In genomic region chr13:33202644-33203169, GRCh38 we compare ENCODE assay signal across 16 cellular contexts.
DNase-seq lines count a peak whose midpoint lies in the region; ATAC-seq and TF ChIP-seq lines count a peak whose summit lies in the region.
"Had no signal": no experiment of that assay in that cellular context is flagged by ENCODE, and none has a peak within 500 bp of the region (broad histone marks: within the 10 kb centered on the region; RNA-seq: fewer than 3 reads in every experiment).

No MANE protein-coding gene starts in this region.

- H3K9me3 ChIP-seq in body of pancreas: no peaks in the 10 kb centered on the region

- no peak for DNase-seq in body of pancreas
- no peak for DNase-seq in stimulated activated naive B cell treated with anti-CD40 and anti-IgM and Interleukin-4, amounts not matched to agents 10 μg/mL and 1 μg/mL and 100 μg/mL, for 72 hours
- DNase-seq in NCI-H345 (lab: John Stamatoyannopoulos, UW): no peak
- DNase-seq in RWPE1 (ENCODE audit: low spot score): no peak
- DNase-seq: activated CD4-positive, alpha-beta memory T cell treated with anti-CD3 and anti-CD28 coated beads, Interleukin-2, amount 10 ng/mL, durations not matched to agents 7 days and 5 days; activated effector memory CD4-positive, alpha-beta T cell treated with anti-CD3 and anti-CD28 coated beads, Interleukin-2, amount 50 U/mL, for 16 hours; CD4-positive, alpha-beta T cell; kidney; NCI-H187; NCI-H69; retina; stimulated activated CD4-positive, alpha-beta T cell treated with anti-CD3 and anti-CD28 coated beads, Interleukin-2, amount 100 ng/mL, for 48 hours; stimulated activated naive CD4-positive, alpha-beta T cell had no signal

- peaks cover 4 to 6% of the 10 kb centered on the region in 2 donors for H3K9me3 Mint-ChIP-seq in stimulated activated naive B cell treated with anti-CD40 and anti-IgM and Interleukin-4, amounts not matched to agents 10 μg/mL and 1 μg/mL and 100 μg/mL, for 72 hours
- H3K9me3 Mint-ChIP-seq: activated CD4-positive, alpha-beta memory T cell treated with anti-CD3 and anti-CD28 coated beads, Interleukin-2, amount 10 ng/mL, durations not matched to agents 7 days and 5 days; CD4-positive, alpha-beta T cell had no signal

- H3K4me1 Mint-ChIP-seq in stimulated activated naive B cell treated with anti-CD40 and anti-IgM and Interleukin-4, amounts not matched to agents 10 μg/mL and 1 μg/mL and 100 μg/mL, for 72 hours: peaks cover 13 to 27% of the 10 kb centered on the region in 2 donors

- peak overlapping the region in 3 of 4 donors; percentile 40 to 81 (median 79) for H3K27ac ChIP-seq in body of pancreas
- H3K27ac ChIP-seq in RWPE1: no peak overlapping the region

- H3K36me3 ChIP-seq in body of pancreas (replicated peaks in 1 of 2; ENCODE audit: insufficient read depth in 1 of 2, low read depth in 2 of 2): no peaks in the 10 kb centered on the region

- peaks cover 70% of the 10 kb centered on the region for H3K4me1 ChIP-seq in body of pancreas

- no peak overlapping the region for H3K4me3 ChIP-seq in body of pancreas

- CTCF ChIA-PET in RWPE1 (lab: Yijun Ruan, JAX): no interaction called here

- no peak overlapping the region for H3K4me3 Mint-ChIP-seq in stimulated activated naive B cell treated with anti-CD40 and anti-IgM and Interleukin-4, amounts not matched to agents 10 μg/mL and 1 μg/mL and 100 μg/mL, for 72 hours
- H3K4me3 Mint-ChIP-seq: activated CD4-positive, alpha-beta memory T cell treated with anti-CD3 and anti-CD28 coated beads, Interleukin-2, amount 10 ng/mL, durations not matched to agents 7 days and 5 days; CD4-positive, alpha-beta T cell had no signal

- H3K27ac Mint-ChIP-seq in stimulated activated naive B cell treated with anti-CD40 and anti-IgM and Interleukin-4, amounts not matched to agents 10 μg/mL and 1 μg/mL and 100 μg/mL, for 72 hours: no peak overlapping the region
- H3K27ac Mint-ChIP-seq: activated CD4-positive, alpha-beta memory T cell treated with anti-CD3 and anti-CD28 coated beads, Interleukin-2, amount 10 ng/mL, durations not matched to agents 7 days and 5 days; CD4-positive, alpha-beta T cell had no signal

- intact Hi-C loops in body of pancreas (cut with DNase I): no loop called here

- H3K27me3 Mint-ChIP-seq in stimulated activated naive B cell treated with anti-CD40 and anti-IgM and Interleukin-4, amounts not matched to agents 10 μg/mL and 1 μg/mL and 100 μg/mL, for 72 hours: peaks cover 0 to 15% of the 10 kb centered on the region in 2 donors

- no peak for TF ChIP-seq CTCF in body of pancreas (IDR thresholded peaks at IDR 0.05)
- no peak for TF ChIP-seq CTCF in RWPE1 (conservative IDR thresholded peaks at IDR 0.05; ENCODE audit: low read depth)

- POLR2A ChIA-PET in RWPE1 (lab: Yijun Ruan, JAX; ENCODE audit: low non-redundant PET): no interaction called here

- WGBS in body of pancreas, 2 donors: 75 to 83% methylated on average over 8 of the region's 8 CpGs

- no peaks in the 10 kb centered on the region for H3K36me3 Mint-ChIP-seq in stimulated activated naive B cell treated with anti-CD40 and anti-IgM and Interleukin-4, amounts not matched to agents 10 μg/mL and 1 μg/mL and 100 μg/mL, for 72 hours

- no peak for TF ChIP-seq POLR2A in body of pancreas (IDR thresholded peaks at IDR 0.05)

- H3K27me3 ChIP-seq in body of pancreas: no peaks in the 10 kb centered on the region

- peak; percentile 37 for ATAC-seq in GM18517 (IDR thresholded peaks at IDR 0.05; ENCODE audit: unreplicated experiment)
- ATAC-seq in HG03159 (IDR thresholded peaks at IDR 0.05; ENCODE audit: unreplicated experiment): peak; percentile 33
- ATAC-seq in body of pancreas: no peak
- ATAC-seq in stimulated activated naive B cell treated with anti-CD40 and anti-IgM and Interleukin-4, amounts not matched to agents 10 μg/mL and 1 μg/mL and 100 μg/mL, for 72 hours (replicated peaks): peak; percentile 50 to 67
- ATAC-seq in HG02623 (IDR thresholded peaks at IDR 0.05; ENCODE audit: unreplicated experiment): no peak

Comparison
In these comparisons a context has a peak if more than half of its experiments do, and no peak if none do; other contexts are left out.
1. ATAC-seq: peak in GM18517 (single experiment), HG03159 (single experiment) and stimulated activated naive B cell treated with anti-CD40 and anti-IgM and Interleukin-4, amounts not matched to agents 10 μg/mL and 1 μg/mL and 100 μg/mL, for 72 hours (2 of 2); none in body of pancreas (single experiment) and HG02623 (single experiment).